ENCODE assay signal across 22 cellular contexts in the genomic region with DNA sequence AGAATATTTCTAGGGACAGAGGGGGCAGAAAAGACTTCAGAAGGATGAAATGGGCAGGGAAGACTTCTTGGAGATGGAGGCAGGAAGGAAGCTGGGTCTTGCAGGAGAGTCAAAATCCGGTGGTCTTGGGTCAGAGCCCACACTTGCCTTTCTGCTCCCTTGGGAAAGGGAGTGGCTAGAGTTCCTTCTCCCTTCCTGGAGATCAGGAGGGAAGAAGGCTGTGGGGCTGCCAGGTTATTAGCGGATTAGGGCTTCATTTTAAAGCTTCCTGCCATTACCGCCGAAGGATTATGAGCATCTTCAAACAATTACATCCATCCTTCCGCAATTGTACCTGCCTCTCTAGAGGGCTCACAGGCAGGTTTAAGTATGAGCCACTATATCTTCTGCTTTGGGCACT. TPM values are rescaled to one million over a fixed set of nuclear protein-coding genes. Genes with fewer than 3 reads are reported as not detected.
A peak's percentile ranks its signal among the peaks of the same experiment; 100 is the strongest.
DNase-seq lines count a peak whose midpoint lies in the region; ATAC-seq, FAIRE-seq and TF ChIP-seq lines count a peak whose summit lies in the region.
"Had no signal": no experiment of that assay in that cellular context is flagged by ENCODE, and none has a peak within 500 bp of the region (broad histone marks: within the 10 kb centered on the region; RNA-seq: fewer than 3 reads in every experiment).

No MANE protein-coding gene starts in this region.

- H3K4me1 Mint-ChIP-seq in astrocyte (ENCODE audit: low read depth, unreplicated experiment), result peaks cover 24% of the 10 kb centered on the region

- ATAC-seq in heart right ventricle, result no peak
- ATAC-seq in Right ventricle myocardium superior (ENCODE audit: poor library complexity), result no peak
- ATAC-seq in lower lobe of right lung, result no peak

- WGBS in heart right ventricle, 2 donors, result 58 to 73% methylated on average over 5 of the region's 5 CpGs
- WGBS in ovary, 3 donors, result 70 to 85% (median 80%) methylated on average over 5 of the region's 5 CpGs

- no peaks in the 10 kb centered on the region for H3K36me3 Mint-ChIP-seq in astrocyte (ENCODE audit: low read depth, unreplicated experiment)

- FAIRE-seq in astrocyte (lab: Jason Lieb, UNC), result no peak
- FAIRE-seq: G401.6, GM12891, GM19239 had no signal

- TF ChIP-seq CTCF in heart right ventricle (IDR thresholded peaks at IDR 0.05), result no peak
- no peak for TF ChIP-seq CTCF in astrocyte (IDR thresholded peaks at IDR 0.05; ENCODE audit: insufficient read depth, low read depth, low read length)
- no peak for TF ChIP-seq CTCF in lower lobe of right lung (IDR thresholded peaks at IDR 0.05)
- no peak for TF ChIP-seq CTCF in tibial artery (IDR thresholded peaks at IDR 0.05)
- no peak for TF ChIP-seq CTCF in ovary (IDR thresholded peaks at IDR 0.05)

- H3K4me2 ChIP-seq in astrocyte (ENCODE audit: low read length), result no peak overlapping the region
- H3K4me2 ChIP-seq: PC-9 had no signal

- TF ChIP-seq EP300 in ovary (IDR thresholded peaks at IDR 0.05), result no peak

- H3K9ac ChIP-seq in astrocyte (ENCODE audit: low read length), result no peak overlapping the region

- H3K4me3 ChIP-seq in heart right ventricle (no peak overlapping the region), astrocyte (ENCODE audit: insufficient read depth, low read depth, low read length) (no peak overlapping the region), lower lobe of right lung (no peak overlapping the region), tibial artery (no peak overlapping the region), ovary (no peak overlapping the region)
- H3K4me3 ChIP-seq: PC-9 had no signal

- H3K9me3 Mint-ChIP-seq in astrocyte (ENCODE audit: unreplicated experiment), result no peaks in the 10 kb centered on the region

- H3K4me1 ChIP-seq in heart right ventricle (peaks cover 37 to 90% (median 83%) of the 10 kb centered on the region in 9 donors), astrocyte (ENCODE audit: insufficient read depth, low read length) (peaks cover 60% of the 10 kb centered on the region), lower lobe of right lung (peaks cover 82% of the 10 kb centered on the region), tibial artery (peaks cover 0 to 59% (median 43%) of the 10 kb centered on the region in 4 donors), ovary (ENCODE audit: insufficient read depth) (peaks cover 41% of the 10 kb centered on the region)

- no peak overlapping the region for H3K27ac Mint-ChIP-seq in astrocyte (ENCODE audit: unreplicated experiment)
- H3K27ac Mint-ChIP-seq: CD14-positive monocyte had no signal

- H3K27ac ChIP-seq in heart right ventricle (peak overlapping the region in 9 of 10 donors; percentile 14 to 100 (median 97)), astrocyte (ENCODE audit: low read depth, low read length) (peak overlapping the region; percentile 47), lower lobe of right lung (peak overlapping the region; percentile 24), tibial artery (peak overlapping the region; percentile 99 to 100), ovary (no peak overlapping the region)
- H3K27ac ChIP-seq: PC-9 had no signal

- H3K27me3 ChIP-seq in heart right ventricle (peaks cover 0 to 20% (median 0%) of the 10 kb centered on the region in 7 donors), astrocyte (ENCODE audit: insufficient read depth, low read length) (no peaks in the 10 kb centered on the region), lower lobe of right lung (ENCODE audit: low read depth) (no peaks in the 10 kb centered on the region), tibial artery (no peaks in the 10 kb centered on the region), ovary (no peaks in the 10 kb centered on the region)

- H3K36me3 ChIP-seq in heart right ventricle (no peaks in the 10 kb centered on the region), astrocyte (ENCODE audit: insufficient read depth, low read length) (no peaks in the 10 kb centered on the region), lower lobe of right lung (no peaks in the 10 kb centered on the region), tibial artery (no peaks in the 10 kb centered on the region), ovary (no peaks in the 10 kb centered on the region)

- no peak overlapping the region for H2AFZ ChIP-seq in astrocyte (ENCODE audit: low read depth, low read length)
- H2AFZ ChIP-seq: PC-9 had no signal

- H3K9me3 ChIP-seq in heart right ventricle (no peaks in the 10 kb centered on the region), astrocyte (ENCODE audit: insufficient read depth, low read depth, low read length) (no peaks in the 10 kb centered on the region), lower lobe of right lung (no peaks in the 10 kb centered on the region), tibial artery (no peaks in the 10 kb centered on the region), ovary (no peaks in the 10 kb centered on the region)
- H3K9me3 ChIP-seq: Caco-2 had no signal

- H4K20me1 ChIP-seq in astrocyte (ENCODE audit: insufficient read depth, low read length), result no peaks in the 10 kb centered on the region

- intact Hi-C loops in heart right ventricle (cut with DNase I) (no loop called here), Right ventricle myocardium superior (cut with DNase I) (no loop called here), lower lobe of right lung (cut with DNase I) (no loop called here), tibial artery (cut with DNase I; ENCODE audit: low total_unique reads) (no loop called here), ovary (cut with DNase I) (no loop called here)

- H3K4me3 Mint-ChIP-seq in astrocyte (ENCODE audit: unreplicated experiment), result no peak overlapping the region
- H3K4me3 Mint-ChIP-seq: CD14-positive monocyte had no signal

- peaks cover 28% of the 10 kb centered on the region for H3K27me3 Mint-ChIP-seq in astrocyte (ENCODE audit: low read depth, unreplicated experiment)

- TF ChIP-seq POLR2A in ovary (IDR thresholded peaks at IDR 0.05), result no peak

- peaks cover 16% of the 10 kb centered on the region for H3K79me2 ChIP-seq in astrocyte (ENCODE audit: insufficient read depth, low read length)

- no peak for DNase-seq in heart right ventricle
- DNase-seq in Right ventricle myocardium superior, result no peak
- no peak for DNase-seq in astrocyte (ENCODE audit: low read depth)
- no peak for DNase-seq in lower lobe of right lung
- no peak for DNase-seq in tibial artery
- DNase-seq in amygdala (lab: John Stamatoyannopoulos, UW), result no peak
- no peak for DNase-seq in ovary
- DNase-seq in activated CD4-positive, alpha-beta T cell treated with anti-CD3 and anti-CD28 coated beads, Interleukin-2, amount 50 U/mL, for 4 hours, result no peak
- DNase-seq: Caco-2, DMS79 treated with DMSO at 0.1 percent for 48 hours, HCEC 1CT, MV-4-11, NCI-H1417 treated with DMSO at 0.1 percent for 48 hours, NCI-H2081 treated with DMSO at 0.1 percent for 48 hours, NCI-H526 treated with DMSO at 0.1 percent for 48 hours, PC-9, SHP77 treated with DMSO at 0.1 percent for 48 hours had no signal

RNA-seq across cellular contexts. Expression of gene SYNPO, which starts 19.2 kb away (rescaled TPM):
- total RNA-seq in heart right ventricle (100 to 1,000 TPM; 589 to 777 (median 703) TPM), Right ventricle myocardium superior (645 TPM), astrocyte (40.2 and 68.9 TPM in 2 replicates), lower lobe of right lung (90.6 TPM), ovary (100 to 1,000 TPM in 3 of 7 donors, 10 to 100 TPM in 3, 1 to 10 TPM in 1; 8.3 to 174 (median 70.2) TPM)
- polyA plus RNA-seq in heart right ventricle (100 to 1,000 TPM; 129 to 344 TPM), ovary (10 to 100 TPM; 31.0 to 86.9 TPM)
- polyA plus RNA-seq: CD14-positive monocyte had no signal

RNA-seq across cellular contexts. Expression of gene MYOZ3, which starts 39.8 kb away (rescaled TPM):
- total RNA-seq in heart right ventricle (10 to 100 TPM in 2 of 10 donors, 1 to 10 TPM in 8; 4.5 to 12.2 (median 6.0) TPM), Right ventricle myocardium superior (4.0 TPM), astrocyte (5.5 and 9.4 TPM in 2 replicates), lower lobe of right lung (0.92 TPM), ovary (1 to 10 TPM in 4 of 7 donors, under 1 TPM in 3; 0.36 to 2.6 (median 1.2) TPM)
- polyA plus RNA-seq in heart right ventricle (1 to 10 TPM in 1 of 2 donors, under 1 TPM in 1; 0.91 to 4.1 TPM), ovary (1 to 10 TPM; 1.6 to 2.7 TPM)
- total RNA-seq: Caco-2, HT-29, PC-9 had no signal
- polyA plus RNA-seq: CD14-positive monocyte had no signal

Comparison
In these comparisons a context has a peak if more than half of its experiments do, and no peak if none do; other contexts are left out.
1. H3K27ac ChIP-seq: peak in heart right ventricle (9 of 10), astrocyte (single experiment), lower lobe of right lung (single experiment) and tibial artery (2 of 2); none in ovary (0 of 2).